In the genomic region with DNA sequence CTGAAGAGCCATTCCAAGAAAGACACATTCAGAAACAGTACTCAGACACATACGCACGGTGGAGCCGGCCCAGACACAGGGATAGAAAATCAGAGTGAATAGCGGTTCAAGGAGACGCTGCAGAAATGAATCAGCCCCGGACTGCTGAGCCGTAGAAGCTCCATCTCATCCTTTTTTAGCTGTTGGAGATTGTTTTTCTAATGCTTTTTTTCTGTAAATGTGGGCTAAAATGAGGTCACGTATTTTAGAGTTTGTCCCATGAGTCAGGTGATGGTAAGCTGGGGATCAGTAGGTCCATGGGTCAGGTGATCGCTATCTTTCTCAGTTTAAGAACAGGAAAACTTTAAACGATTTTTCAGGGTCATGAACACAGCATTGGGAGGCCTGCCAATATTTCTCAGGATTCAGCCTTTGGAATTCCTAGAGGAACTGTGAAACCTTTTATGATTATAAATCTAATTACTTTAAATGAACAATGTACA, we compare ENCODE assay signal across 9 cellular contexts.
DNase-seq lines count a peak whose midpoint lies in the region; ATAC-seq, FAIRE-seq and TF ChIP-seq lines count a peak whose summit lies in the region.
"Had no signal": no experiment of that assay in that cellular context is flagged by ENCODE, and none has a peak within 500 bp of the region (broad histone marks: within the 10 kb centered on the region; RNA-seq: fewer than 3 reads in every experiment).

No MANE protein-coding gene starts in this region.

- H3K27me3 Mint-ChIP-seq in astrocyte (ENCODE audit: low read depth, unreplicated experiment): no peaks in the 10 kb centered on the region

- peak; percentile 36 for DNase-seq in H4 (ENCODE audit: low spot score)
- DNase-seq in astrocyte (ENCODE audit: low read depth): peak; percentile 95
- DNase-seq in small intestine: peak; percentile 73
- no peak for DNase-seq in NCI-H446 (lab: John Stamatoyannopoulos, UW)
- DNase-seq in stomach: no peak
- no peak for DNase-seq in NCI-H1417 (lab: John Stamatoyannopoulos, UW)
- no peak for DNase-seq in stimulated activated naive CD8-positive, alpha-beta T cell treated with anti-CD3 and anti-CD28 coated beads, Interleukin-15, Interleukin-2, amounts not matched to agents 100 U/mL and 50 U/mL, for 24 hours
- DNase-seq: activated CD4-positive, CD25-positive, alpha-beta regulatory T cell treated with anti-CD3 and anti-CD28 coated beads, Interleukin-2, amount 50 U/mL, for 72 hours had no signal

- H3K27ac Mint-ChIP-seq in astrocyte (ENCODE audit: unreplicated experiment): peak overlapping the region; percentile 98

- FAIRE-seq in astrocyte (lab: Jason Lieb, UNC): peak; percentile 83
- no peak for FAIRE-seq in small intestine (lab: Jason Lieb, UNC)

- no peaks in the 10 kb centered on the region for H3K36me3 ChIP-seq in astrocyte (ENCODE audit: insufficient read depth, low read length)
- H3K36me3 ChIP-seq in small intestine (ENCODE audit: control insufficient read depth in 2 of 2, insufficient read depth in 2 of 2, low read length in 2 of 2): peaks cover 0 to 3% of the 10 kb centered on the region in 2 donors
- H3K36me3 ChIP-seq in stomach: peaks cover 0 to 34% (median 24%) of the 10 kb centered on the region in 4 donors

- no peak overlapping the region for H2AFZ ChIP-seq in astrocyte (ENCODE audit: low read depth, low read length)

- no peak for TF ChIP-seq EP300 in stomach (IDR thresholded peaks at IDR 0.05)

- H3K4me3 ChIP-seq in astrocyte (ENCODE audit: insufficient read depth, low read depth, low read length): peak overlapping the region; percentile 35
- no peak overlapping the region for H3K4me3 ChIP-seq in small intestine (ENCODE audit: low read depth in 1 of 2, low read length in 2 of 2)
- no peak overlapping the region for H3K4me3 ChIP-seq in stomach

- no peaks in the 10 kb centered on the region for H3K9me3 ChIP-seq in astrocyte (ENCODE audit: insufficient read depth, low read depth, low read length)
- no peaks in the 10 kb centered on the region for H3K9me3 ChIP-seq in small intestine (ENCODE audit: control insufficient read depth, low read depth)
- no peaks in the 10 kb centered on the region for H3K9me3 ChIP-seq in stomach

- peak overlapping the region; percentile 87 for H3K4me2 ChIP-seq in astrocyte (ENCODE audit: low read length)

- H3K4me1 Mint-ChIP-seq in astrocyte (ENCODE audit: low read depth, unreplicated experiment): peaks cover 52% of the 10 kb centered on the region

- H3K79me2 ChIP-seq in astrocyte (ENCODE audit: insufficient read depth, low read length): no peaks in the 10 kb centered on the region

- peak overlapping the region; percentile 48 for H3K4me3 Mint-ChIP-seq in astrocyte (ENCODE audit: unreplicated experiment)

- H3K9ac ChIP-seq in astrocyte (ENCODE audit: low read length): peak overlapping the region; percentile 85

- no peak for ATAC-seq in stimulated activated naive CD8-positive, alpha-beta T cell treated with anti-CD3 and anti-CD28 coated beads, Interleukin-15, Interleukin-2, amounts not matched to agents 100 U/mL and 50 U/mL, for 24 hours

- H3K36me3 Mint-ChIP-seq in astrocyte (ENCODE audit: low read depth, unreplicated experiment): no peaks in the 10 kb centered on the region

- H3K4me1 ChIP-seq in astrocyte (ENCODE audit: insufficient read depth, low read length) (peaks cover 45% of the 10 kb centered on the region), small intestine (ENCODE audit: control insufficient read depth in 2 of 2, insufficient read depth in 1 of 2, low read depth in 1 of 2, low read length in 1 of 2) (peaks cover 0 to 3% of the 10 kb centered on the region in 2 donors), stomach (no peaks in the 10 kb centered on the region)

- H3K9me3 Mint-ChIP-seq in astrocyte (ENCODE audit: unreplicated experiment): no peaks in the 10 kb centered on the region

- intact Hi-C loops in stomach (cut with DNase I; ENCODE audit: low total_unique reads): no loop called here

- no peaks in the 10 kb centered on the region for H4K20me1 ChIP-seq in astrocyte (ENCODE audit: insufficient read depth, low read length)

- H3K27me3 ChIP-seq in astrocyte (ENCODE audit: insufficient read depth, low read length): no peaks in the 10 kb centered on the region
- no peaks in the 10 kb centered on the region for H3K27me3 ChIP-seq in layer of hippocampus (ENCODE audit: control insufficient read depth, insufficient read depth, low read length)
- H3K27me3 ChIP-seq in small intestine (ENCODE audit: control insufficient read depth in 2 of 2, insufficient read depth in 2 of 2, low read length in 2 of 2): no peaks in the 10 kb centered on the region
- no peaks in the 10 kb centered on the region for H3K27me3 ChIP-seq in stomach

- TF ChIP-seq POLR2A in stomach (IDR thresholded peaks at IDR 0.05): no peak

- TF ChIP-seq CTCF in astrocyte (IDR thresholded peaks at IDR 0.05; ENCODE audit: insufficient read depth, low read depth, low read length): no peak
- no peak for TF ChIP-seq CTCF in stomach (IDR thresholded peaks at IDR 0.05)

- 53 to 57% (median 55%) methylated on average over 10 of the region's 10 CpGs for WGBS in small intestine, 3 donors
- WGBS in stomach, 5 donors: 44 to 75% (median 69%) methylated on average over 10 of the region's 10 CpGs

- peak overlapping the region; percentile 86 for H3K27ac ChIP-seq in astrocyte (ENCODE audit: low read depth, low read length)
- peak overlapping the region; percentile 35 for H3K27ac ChIP-seq in layer of hippocampus (ENCODE audit: low read depth, low read length)
- no peak overlapping the region for H3K27ac ChIP-seq in small intestine (ENCODE audit: low read depth in 1 of 2, low read length in 1 of 2)
- H3K27ac ChIP-seq in stomach: peak overlapping the region in 1 of 5 donors; percentile 20

Comparison
In these comparisons a context has a peak if more than half of its experiments do, and no peak if none do; other contexts are left out.
1. DNase-seq: peak in H4 (single experiment), astrocyte (single experiment) and small intestine (single experiment); none in NCI-H446 (0 of 2), stomach (single experiment), NCI-H1417 (0 of 3) and stimulated activated naive CD8-positive, alpha-beta T cell treated with anti-CD3 and anti-CD28 coated beads, Interleukin-15, Interleukin-2, amounts not matched to agents 100 U/mL and 50 U/mL, for 24 hours (single experiment).
2. H3K27ac ChIP-seq: peak in astrocyte (single experiment) and layer of hippocampus (single experiment); none in small intestine (0 of 2).